28 cellular contexts compared by ENCODE assay signal in genomic region chr6:105620878-105621277, GRCh38.
A peak's percentile ranks its signal among the peaks of the same experiment; 100 is the strongest.
DNase-seq lines count a peak whose midpoint lies in the region; ATAC-seq, FAIRE-seq and TF ChIP-seq lines count a peak whose summit lies in the region.
"Had no signal": no experiment of that assay in that cellular context is flagged by ENCODE, and none has a peak within 500 bp of the region (broad histone marks: within the 10 kb centered on the region; RNA-seq: fewer than 3 reads in every experiment).

No MANE protein-coding gene starts in this region.

- no peaks in the 10 kb centered on the region for H3K36me3 ChIP-seq in CD8-positive, alpha-beta T cell (ENCODE audit: insufficient read depth, low read length)
- H3K36me3 ChIP-seq: breast epithelium, ovary, upper lobe of right lung had no signal

- POLR2A ChIA-PET in CD8-positive, alpha-beta T cell (lab: Charles Lee): no interaction called here

- no peak overlapping the region for H3K27ac Mint-ChIP-seq in CD8-positive, alpha-beta T cell
- peak overlapping the region; percentile 3 for H3K27ac Mint-ChIP-seq in activated naive CD8-positive, alpha-beta T cell treated with anti-CD3 and anti-CD28 coated beads for 36 hours
- H3K27ac Mint-ChIP-seq: activated naive CD4-positive, alpha-beta T cell treated with anti-CD3 and anti-CD28 coated beads, Interleukin-2, amount 50 U/mL, for 24 hours; B cell; dendritic cell treated with granulocyte-macrophage colony-stimulating factor and Interleukin-4, amounts not matched to agents 40 ng/mL and 50 ng/mL, for 4 days; H9; naive B cell; T-helper 17 cell; WTC11 had no signal

- no peaks in the 10 kb centered on the region for H3K4me1 ChIP-seq in CD8-positive, alpha-beta T cell (ENCODE audit: insufficient read depth, low read length)
- H3K4me1 ChIP-seq: breast epithelium, upper lobe of right lung had no signal

- peak; percentile 26 for ATAC-seq in CD8-positive, alpha-beta T cell
- no peak for ATAC-seq in GM21529 (IDR thresholded peaks at IDR 0.05; ENCODE audit: unreplicated experiment)
- ATAC-seq in HG03045 (IDR thresholded peaks at IDR 0.05; ENCODE audit: unreplicated experiment): no peak
- ATAC-seq: K562, sciatic nerve, T-helper 17 cell, upper lobe of right lung, WTC11 had no signal

- H3K9me3 Mint-ChIP-seq in CD8-positive, alpha-beta T cell: no peaks in the 10 kb centered on the region
- H3K9me3 Mint-ChIP-seq in activated naive CD8-positive, alpha-beta T cell treated with anti-CD3 and anti-CD28 coated beads for 36 hours: no peaks in the 10 kb centered on the region
- H3K9me3 Mint-ChIP-seq: activated naive CD4-positive, alpha-beta T cell treated with anti-CD3 and anti-CD28 coated beads, Interleukin-2, amount 50 U/mL, for 24 hours had no signal

- TF ChIP-seq CTCF in CD8-positive, alpha-beta T cell (IDR thresholded peaks at IDR 0.05): no peak
- TF ChIP-seq CTCF in fibroblast of the aortic adventitia (IDR thresholded peaks at IDR 0.05; ENCODE audit: insufficient read depth, low read length) (no peak), D721Med (IDR thresholded peaks at IDR 0.05; ENCODE audit: insufficient read depth, missing control alignments) (no peak)

- intact Hi-C loops in CD8-positive, alpha-beta T cell (cut with DNase I, micrococcal nuclease): no loop called here

- H3K9me3 ChIP-seq in CD8-positive, alpha-beta T cell (ENCODE audit: low read length): no peaks in the 10 kb centered on the region
- H3K9me3 ChIP-seq: breast epithelium, ovary, upper lobe of right lung had no signal

- no peak overlapping the region for H3K4me3 ChIP-seq in CD8-positive, alpha-beta T cell (ENCODE audit: low read depth, low read length)
- H3K4me3 ChIP-seq in fibroblast of the aortic adventitia (ENCODE audit: low read depth, low read length): no peak overlapping the region
- H3K4me3 ChIP-seq: breast epithelium, K562, ovary, upper lobe of right lung had no signal

- no peak overlapping the region for H3K4me3 Mint-ChIP-seq in CD8-positive, alpha-beta T cell
- no peak overlapping the region for H3K4me3 Mint-ChIP-seq in activated naive CD8-positive, alpha-beta T cell treated with anti-CD3 and anti-CD28 coated beads for 36 hours
- H3K4me3 Mint-ChIP-seq: activated naive CD4-positive, alpha-beta T cell treated with anti-CD3 and anti-CD28 coated beads, Interleukin-2, amount 50 U/mL, for 24 hours; B cell; dendritic cell treated with granulocyte-macrophage colony-stimulating factor and Interleukin-4, amounts not matched to agents 40 ng/mL and 50 ng/mL, for 4 days; H9; naive B cell; T-helper 17 cell; WTC11 had no signal

- FAIRE-seq in D721Med (lab: Jason Lieb, UNC): no peak
- FAIRE-seq: frontal cortex, GM12891, K562 had no signal

- CTCF ChIA-PET in CD8-positive, alpha-beta T cell (lab: Charles Lee): interaction anchor here (0.7 kb wide), 1 partner anchor 603 kb away, joined by 3 read pairs; no protein-coding TSS in a partner anchor

- DNase-seq in CD8-positive, alpha-beta T cell: no peak
- DNase-seq in HT1080 (ENCODE audit: low read depth) (peak; percentile 56), fibroblast of the aortic adventitia (ENCODE audit: low read depth) (peak; percentile 59), D721Med (ENCODE audit: insufficient read length, low spot score) (no peak)
- no peak for DNase-seq in activated naive CD8-positive, alpha-beta T cell treated with anti-CD3 and anti-CD28 coated beads for 36 hours
- DNase-seq: activated CD8-positive, alpha-beta memory T cell treated with anti-CD3 and anti-CD28 coated beads, Interleukin-2, amount 50 U/mL, for 48 hours; H9; kidney glomerular epithelial cell; mesenchymal stem cell; naive B cell; NCI-H187 treated with DMSO at 0.1 percent for 48 hours; NCI-H226; ovary; SIG-M5; T-helper 17 cell; upper lobe of right lung had no signal

- H3K27ac ChIP-seq in CD8-positive, alpha-beta T cell (ENCODE audit: low read depth, low read length): no peak overlapping the region
- H3K27ac ChIP-seq: breast epithelium, HL-60, ovary, upper lobe of right lung had no signal

- no peaks in the 10 kb centered on the region for H3K27me3 ChIP-seq in CD8-positive, alpha-beta T cell (ENCODE audit: insufficient read depth, low read length)
- H3K27me3 ChIP-seq: breast epithelium, ovary, upper lobe of right lung had no signal

- H3K27me3 Mint-ChIP-seq in CD8-positive, alpha-beta T cell (ENCODE audit: low read depth): no peaks in the 10 kb centered on the region
- H3K27me3 Mint-ChIP-seq in activated naive CD8-positive, alpha-beta T cell treated with anti-CD3 and anti-CD28 coated beads for 36 hours: no peaks in the 10 kb centered on the region
- H3K27me3 Mint-ChIP-seq: T-helper 17 cell had no signal

- H3K4me1 Mint-ChIP-seq in CD8-positive, alpha-beta T cell (ENCODE audit: low read depth): no peaks in the 10 kb centered on the region
- H3K4me1 Mint-ChIP-seq in activated naive CD8-positive, alpha-beta T cell treated with anti-CD3 and anti-CD28 coated beads for 36 hours: peaks cover 7% of the 10 kb centered on the region
- H3K4me1 Mint-ChIP-seq: activated naive CD4-positive, alpha-beta T cell treated with anti-CD3 and anti-CD28 coated beads, Interleukin-2, amount 50 U/mL, for 24 hours; B cell; H9; naive B cell; WTC11 had no signal

- H3K36me3 Mint-ChIP-seq in CD8-positive, alpha-beta T cell: no peaks in the 10 kb centered on the region
- H3K36me3 Mint-ChIP-seq in activated naive CD8-positive, alpha-beta T cell treated with anti-CD3 and anti-CD28 coated beads for 36 hours: no peaks in the 10 kb centered on the region
- H3K36me3 Mint-ChIP-seq: activated naive CD4-positive, alpha-beta T cell treated with anti-CD3 and anti-CD28 coated beads, Interleukin-2, amount 50 U/mL, for 24 hours; naive B cell had no signal

Comparison
In these comparisons a context has a peak if more than half of its experiments do, and no peak if none do; other contexts are left out.
1. DNase-seq: peak in HT1080 (single experiment) and fibroblast of the aortic adventitia (single experiment); none in CD8-positive, alpha-beta T cell (0 of 7), activated naive CD8-positive, alpha-beta T cell treated with anti-CD3 and anti-CD28 coated beads for 36 hours (single experiment) and D721Med (single experiment).